Comparison of ENCODE assay signal across 10 cellular contexts in genomic region chr2:46029332-46029811, GRCh38.
DNase-seq lines count a peak whose midpoint lies in the region; ATAC-seq and TF ChIP-seq lines count a peak whose summit lies in the region.
"Had no signal": no experiment of that assay in that cellular context is flagged by ENCODE, and none has a peak within 500 bp of the region (broad histone marks: within the 10 kb centered on the region; RNA-seq: fewer than 3 reads in every experiment).

No MANE protein-coding gene starts in this region.

- no peak overlapping the region for H3K9ac ChIP-seq in OCI-LY1 (ENCODE audit: low read length)

- peaks cover 3% of the 10 kb centered on the region for H3K9me3 Mint-ChIP-seq in osteocyte (ENCODE audit: unreplicated experiment)
- peaks cover 0 to 2% (median 0%) of the 10 kb centered on the region in 5 donors for H3K9me3 Mint-ChIP-seq in CD8-positive, alpha-beta memory T cell
- H3K9me3 Mint-ChIP-seq: activated naive CD8-positive, alpha-beta T cell treated with anti-CD3 and anti-CD28 coated beads for 36 hours had no signal

- H3K36me3 Mint-ChIP-seq in osteocyte (ENCODE audit: unreplicated experiment) = peaks cover 6% of the 10 kb centered on the region
- H3K36me3 Mint-ChIP-seq in CD8-positive, alpha-beta memory T cell = peaks cover 0 to 10% (median 6%) of the 10 kb centered on the region in 3 donors

- H3K4me3 ChIP-seq in OCI-LY1 (ENCODE audit: low read depth, low read length, poor library complexity, severe bottlenecking) = no peak overlapping the region
- no peak overlapping the region for H3K4me3 ChIP-seq in CD8-positive, alpha-beta memory T cell (ENCODE audit: low read length)
- H3K4me3 ChIP-seq: skin epidermis had no signal

- H2AFZ ChIP-seq in OCI-LY1 (ENCODE audit: low read length) = no peak overlapping the region

- POLR2A ChIA-PET in CD8-positive, alpha-beta memory T cell (lab: Charles Lee) = no interaction called here

- TF ChIP-seq CTCF in GM12873 (IDR thresholded peaks at IDR 0.05; ENCODE audit: insufficient read depth, low read depth, low read length, missing control alignments) (peak; percentile 18), OCI-LY1 (IDR thresholded peaks at IDR 0.05; ENCODE audit: low read length) (peak; percentile 30; the same call in 1 of the 2 replicates), osteocyte (IDR thresholded peaks at IDR 0.05) (peak; percentile 16)

- H3K4me1 Mint-ChIP-seq in osteocyte (ENCODE audit: unreplicated experiment) = peaks cover 14% of the 10 kb centered on the region
- H3K4me1 Mint-ChIP-seq in CD8-positive, alpha-beta memory T cell = no peaks in the 10 kb centered on the region
- H3K4me1 Mint-ChIP-seq: activated naive CD8-positive, alpha-beta T cell treated with anti-CD3 and anti-CD28 coated beads for 36 hours had no signal

- no peaks in the 10 kb centered on the region for H3K27me3 Mint-ChIP-seq in osteocyte (ENCODE audit: unreplicated experiment)
- no peaks in the 10 kb centered on the region for H3K27me3 Mint-ChIP-seq in CD8-positive, alpha-beta memory T cell
- H3K27me3 Mint-ChIP-seq: activated naive CD8-positive, alpha-beta T cell treated with anti-CD3 and anti-CD28 coated beads for 36 hours had no signal

- no peak overlapping the region for H3K4me3 Mint-ChIP-seq in osteocyte (ENCODE audit: unreplicated experiment)
- H3K4me3 Mint-ChIP-seq in CD8-positive, alpha-beta memory T cell = no peak overlapping the region
- H3K4me3 Mint-ChIP-seq: activated naive CD8-positive, alpha-beta T cell treated with anti-CD3 and anti-CD28 coated beads for 36 hours had no signal

- H3K36me3 ChIP-seq in OCI-LY1 (ENCODE audit: insufficient read depth, low read length) = no peaks in the 10 kb centered on the region
- H3K36me3 ChIP-seq in CD8-positive, alpha-beta memory T cell (ENCODE audit: insufficient read depth, low read length) = no peaks in the 10 kb centered on the region

- CTCF ChIA-PET in CD8-positive, alpha-beta memory T cell (lab: Charles Lee) = no interaction called here

- H3F3A ChIP-seq in OCI-LY1 (ENCODE audit: insufficient read depth, low read length) = no peaks in the 10 kb centered on the region

- no peaks in the 10 kb centered on the region for H3K4me1 ChIP-seq in OCI-LY1 (ENCODE audit: insufficient read depth, low read length, severe bottlenecking)
- H3K4me1 ChIP-seq in CD8-positive, alpha-beta memory T cell (ENCODE audit: insufficient read depth, low read length) = no peaks in the 10 kb centered on the region

- H3K27me3 ChIP-seq in OCI-LY1 (ENCODE audit: insufficient read depth, low read length) = no peaks in the 10 kb centered on the region
- no peaks in the 10 kb centered on the region for H3K27me3 ChIP-seq in CD8-positive, alpha-beta memory T cell (ENCODE audit: insufficient read depth, low read length, poor library complexity, severe bottlenecking)

- H4K20me1 ChIP-seq in OCI-LY1 (ENCODE audit: insufficient read depth, low read length) = no peaks in the 10 kb centered on the region

- H3K4me2 ChIP-seq in OCI-LY1 (ENCODE audit: low read length) = no peak overlapping the region

- H3K79me2 ChIP-seq in OCI-LY1 (ENCODE audit: insufficient read depth, low read length) = no peaks in the 10 kb centered on the region

- DNase-seq in osteocyte (ENCODE audit: extremely low spot score, unreplicated experiment) = no peak
- DNase-seq in NCI-H2081 treated with DMSO at 0.1 percent for 48 hours (lab: John Stamatoyannopoulos, UW) = no peak
- DNase-seq in GF-D8 (lab: John Stamatoyannopoulos, UW) = no peak
- DNase-seq in OCI-M2 (lab: John Stamatoyannopoulos, UW; ENCODE audit: unreplicated experiment) = no peak
- DNase-seq in CD8-positive, alpha-beta memory T cell = no peak
- DNase-seq: activated naive CD8-positive, alpha-beta T cell treated with anti-CD3 and anti-CD28 coated beads for 36 hours had no signal

- H3K9me3 ChIP-seq in OCI-LY1 (ENCODE audit: low read length) = no peaks in the 10 kb centered on the region
- H3K9me3 ChIP-seq in CD8-positive, alpha-beta memory T cell (ENCODE audit: low read length) = no peaks in the 10 kb centered on the region

- peak; percentile 42 for ATAC-seq in esophagus mucosa

- no peak overlapping the region for H3K27ac ChIP-seq in OCI-LY1 (ENCODE audit: low read depth, low read length, poor library complexity, severe bottlenecking)
- no peak overlapping the region for H3K27ac ChIP-seq in CD8-positive, alpha-beta memory T cell (ENCODE audit: low read depth, low read length)

- no peak overlapping the region for H3K27ac Mint-ChIP-seq in osteocyte (ENCODE audit: unreplicated experiment)
- H3K27ac Mint-ChIP-seq in CD8-positive, alpha-beta memory T cell = no peak overlapping the region
- H3K27ac Mint-ChIP-seq: activated naive CD8-positive, alpha-beta T cell treated with anti-CD3 and anti-CD28 coated beads for 36 hours had no signal

- H3K9me2 ChIP-seq in OCI-LY1 (ENCODE audit: low read depth, low read length) = no peaks in the 10 kb centered on the region
